ENCODE assay signal across 7 cellular contexts in genomic region chr6:168227840-168228239, GRCh38.
"Had no signal": no experiment of that assay in that cellular context is flagged by ENCODE, and none has a peak within 500 bp of the region (broad histone marks: within the 10 kb centered on the region; RNA-seq: fewer than 3 reads in every experiment).

No MANE protein-coding gene starts in this region.

- H3K4me3 ChIP-seq: GM23248, K562 had no signal

- ATAC-seq: K562 had no signal

- H2AFZ ChIP-seq: GM23248 had no signal

- DNase-seq: GM23248, GOT3, H7, HCEC 1CT, IMR-90, KG1 had no signal

- H3K9ac ChIP-seq: GM23248 had no signal

- H3K27ac ChIP-seq: GM23248 had no signal
